ENCODE assay signal across 9 cellular contexts in genomic region chr12:106140223-106140986, GRCh38. TPM values are rescaled to one million over a fixed set of nuclear protein-coding genes. Genes with fewer than 3 reads are reported as not detected.
DNase-seq lines count a peak whose midpoint lies in the region; ATAC-seq and TF ChIP-seq lines count a peak whose summit lies in the region.
"Had no signal": no experiment of that assay in that cellular context is flagged by ENCODE, and none has a peak within 500 bp of the region (broad histone marks: within the 10 kb centered on the region; RNA-seq: fewer than 3 reads in every experiment).

No MANE protein-coding gene starts in this region.

- no peaks in the 10 kb centered on the region for H3K9me2 ChIP-seq in MM.1S (replicated peaks; ENCODE audit: insufficient read depth, low read length)

- no peaks in the 10 kb centered on the region for H4K20me1 ChIP-seq in MM.1S (ENCODE audit: insufficient read depth, low read length)

- intact Hi-C loops in posterior vena cava (cut with DNase I) = no loop called here

- peak overlapping the region; percentile 97 for H3K9ac ChIP-seq in MM.1S (ENCODE audit: low read length)

- H3K27ac Mint-ChIP-seq in natural killer cell treated with Interleukin-12 subunit alpha and Interleukin-12 subunit beta and Interleukin-15 and Interleukin-18, amount 100 ng/mL, for 72 hours = peak overlapping the region in 1 of 2 donors; percentile 26

- H3K4me3 Mint-ChIP-seq in natural killer cell treated with Interleukin-12 subunit alpha and Interleukin-12 subunit beta and Interleukin-15 and Interleukin-18, amount 100 ng/mL, for 72 hours = peak overlapping the region; percentile 81

- peaks cover 23% of the 10 kb centered on the region for H3K79me2 ChIP-seq in ACC112 (ENCODE audit: control insufficient read depth, insufficient read depth, low read length, unreplicated experiment)
- peaks cover 67% of the 10 kb centered on the region for H3K79me2 ChIP-seq in MM.1S (ENCODE audit: low read length)

- peaks cover 8% of the 10 kb centered on the region for H3K36me3 Mint-ChIP-seq in natural killer cell treated with Interleukin-12 subunit alpha and Interleukin-12 subunit beta and Interleukin-15 and Interleukin-18, amount 100 ng/mL, for 72 hours

- no peak for TF ChIP-seq CTCF in MM.1S (IDR thresholded peaks at IDR 0.05; ENCODE audit: low read length)
- no peak for TF ChIP-seq CTCF in epithelial cell of proximal tubule (conservative IDR thresholded peaks at IDR 0.05; ENCODE audit: low read depth, low read length)

- peaks cover 46 to 66% of the 10 kb centered on the region in 2 donors for H3K27me3 Mint-ChIP-seq in natural killer cell treated with Interleukin-12 subunit alpha and Interleukin-12 subunit beta and Interleukin-15 and Interleukin-18, amount 100 ng/mL, for 72 hours

- no peaks in the 10 kb centered on the region for H3K9me3 Mint-ChIP-seq in natural killer cell treated with Interleukin-12 subunit alpha and Interleukin-12 subunit beta and Interleukin-15 and Interleukin-18, amount 100 ng/mL, for 72 hours

- peaks cover 16 to 30% of the 10 kb centered on the region in 2 donors for H3K4me1 Mint-ChIP-seq in natural killer cell treated with Interleukin-12 subunit alpha and Interleukin-12 subunit beta and Interleukin-15 and Interleukin-18, amount 100 ng/mL, for 72 hours (ENCODE audit: low read depth in 2 of 2)

- H3F3A ChIP-seq in MM.1S (ENCODE audit: insufficient read depth, low read length) = peaks cover 49% of the 10 kb centered on the region

- H3K4me3 ChIP-seq in ACC112 (ENCODE audit: low read depth, low read length) (peak overlapping the region; percentile 90), MM.1S (ENCODE audit: low read length) (peak overlapping the region; percentile 96), epithelial cell of proximal tubule (ENCODE audit: low read depth, low read length) (peak overlapping the region; percentile 80)

- DNase-seq in MM.1S = no peak
- no peak for DNase-seq in epithelial cell of proximal tubule (ENCODE audit: low read depth)
- no peak for DNase-seq in natural killer cell treated with Interleukin-12 subunit alpha and Interleukin-12 subunit beta and Interleukin-15 and Interleukin-18, amount 100 ng/mL, for 72 hours (ENCODE audit: low spot score)
- DNase-seq in posterior vena cava (ENCODE audit: low spot score) = no peak
- no peak for DNase-seq in NCI-H226
- DNase-seq in NCI-H2196 (lab: John Stamatoyannopoulos, UW; ENCODE audit: unreplicated experiment) = no peak
- DNase-seq: erythroblast had no signal

- H3K4me2 ChIP-seq in MM.1S (ENCODE audit: low read depth, low read length) = peak overlapping the region; percentile 88

- peaks cover 46% of the 10 kb centered on the region for H3K4me1 ChIP-seq in ACC112 (ENCODE audit: control insufficient read depth, insufficient read depth, low read length, unreplicated experiment)
- peaks cover 47% of the 10 kb centered on the region for H3K4me1 ChIP-seq in MM.1S (ENCODE audit: low read length)

- no peak for ATAC-seq in natural killer cell treated with Interleukin-12 subunit alpha and Interleukin-12 subunit beta and Interleukin-15 and Interleukin-18, amount 100 ng/mL, for 72 hours
- no peak for ATAC-seq in HG03135 (IDR thresholded peaks at IDR 0.05; ENCODE audit: unreplicated experiment)

- H3K36me3 ChIP-seq in ACC112 (ENCODE audit: insufficient read depth, low read length) = no peaks in the 10 kb centered on the region
- no peaks in the 10 kb centered on the region for H3K36me3 ChIP-seq in MM.1S (replicated peaks; ENCODE audit: insufficient read depth, low read length)

- H2AFZ ChIP-seq in ACC112 (ENCODE audit: low read length, unreplicated experiment) (peak overlapping the region; percentile 84), MM.1S (ENCODE audit: low read length) (0 out of 2 replicates have a peak overlapping the region, but pooled peaks have one; percentile 48)

- H3K27ac ChIP-seq in ACC112 (ENCODE audit: low read depth, low read length) (peak overlapping the region; percentile 46; the same call in 1 of the 2 replicates), MM.1S (ENCODE audit: low read length) (peak overlapping the region; percentile 77; the same call in 1 of the 2 replicates)

- H3K9me3 ChIP-seq in MM.1S (replicated peaks; ENCODE audit: insufficient read depth, low read length) = no peaks in the 10 kb centered on the region

- H3K27me3 ChIP-seq in ACC112 (ENCODE audit: insufficient read depth, low read length) = no peaks in the 10 kb centered on the region
- H3K27me3 ChIP-seq in MM.1S (replicated peaks; ENCODE audit: insufficient read depth, low read length) = no peaks in the 10 kb centered on the region

RNA-seq across cellular contexts. Expression of gene NUAK1, which starts 1.7 kb away (rescaled TPM):
- 15.6 and 34.5 TPM in 2 replicates for total RNA-seq in epithelial cell of proximal tubule
- total RNA-seq in natural killer cell treated with Interleukin-12 subunit alpha and Interleukin-12 subunit beta and Interleukin-15 and Interleukin-18, amount 100 ng/mL, for 72 hours = 1 to 10 TPM in 1 of 2 donors, under 1 TPM in 1; 0.05 to 1.6 TPM
- 10 to 100 TPM; 16.9 to 17.7 TPM for total RNA-seq in posterior vena cava
